In the genomic region with DNA sequence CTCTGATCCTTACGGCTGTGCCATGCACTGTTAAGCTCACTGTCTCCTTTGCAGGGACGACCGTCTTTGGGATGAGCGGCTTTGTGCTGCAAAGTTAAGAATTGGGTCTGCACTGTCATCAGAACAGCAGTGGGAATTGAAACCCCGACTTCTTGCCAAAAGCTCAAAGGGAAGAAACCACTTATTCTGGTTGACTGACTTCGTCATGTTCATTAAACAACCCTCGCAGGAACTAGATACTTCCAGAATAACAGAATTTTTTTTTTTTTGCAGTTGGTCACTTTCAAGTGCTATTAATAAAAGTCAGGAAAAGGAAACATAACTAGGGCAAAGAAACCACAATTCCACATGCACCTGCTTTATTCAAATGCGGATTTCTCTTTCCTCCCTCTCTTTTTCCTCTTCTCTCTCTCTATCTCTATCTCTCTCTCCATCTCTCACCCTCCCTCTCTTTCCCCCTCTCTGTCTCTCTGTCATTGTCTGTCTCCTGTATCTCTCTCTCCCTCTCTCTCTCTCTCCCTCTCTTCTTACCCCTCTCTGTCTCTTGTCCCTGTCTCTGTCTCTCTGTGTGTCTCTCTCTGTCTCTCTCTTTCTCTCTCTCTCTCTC, we compare ENCODE assay signal across 11 cellular contexts. TPM values are rescaled to one million over a fixed set of nuclear protein-coding genes. Genes with fewer than 3 reads are reported as not detected.
DNase-seq lines count a peak whose midpoint lies in the region; ATAC-seq and TF ChIP-seq lines count a peak whose summit lies in the region.
"Had no signal": no experiment of that assay in that cellular context is flagged by ENCODE, and none has a peak within 500 bp of the region (broad histone marks: within the 10 kb centered on the region; RNA-seq: fewer than 3 reads in every experiment).

No MANE protein-coding gene starts in this region.

- no peaks in the 10 kb centered on the region for H3K9me3 ChIP-seq in CD8-positive, alpha-beta T cell (ENCODE audit: low read length)

- no peaks in the 10 kb centered on the region for H3K4me1 ChIP-seq in CD8-positive, alpha-beta T cell (ENCODE audit: insufficient read depth, low read length)

- H3K27ac Mint-ChIP-seq in stimulated activated naive B cell treated with anti-CD40 and anti-IgM and Interleukin-4, amounts not matched to agents 10 μg/mL and 1 μg/mL and 100 μg/mL, for 72 hours, result peak overlapping the region; percentile 83
- H3K27ac Mint-ChIP-seq in CD8-positive, alpha-beta T cell, result no peak overlapping the region
- H3K27ac Mint-ChIP-seq in HFFc6, result no peak overlapping the region
- H3K27ac Mint-ChIP-seq: activated CD4-positive, alpha-beta memory T cell treated with anti-CD3 and anti-CD28 coated beads for 36 hours had no signal

- H3K27me3 Mint-ChIP-seq in stimulated activated naive B cell treated with anti-CD40 and anti-IgM and Interleukin-4, amounts not matched to agents 10 μg/mL and 1 μg/mL and 100 μg/mL, for 72 hours, result no peaks in the 10 kb centered on the region
- peaks cover 17% of the 10 kb centered on the region for H3K27me3 Mint-ChIP-seq in CD8-positive, alpha-beta T cell (ENCODE audit: low read depth)
- H3K27me3 Mint-ChIP-seq in HFFc6 (ENCODE audit: insufficient read depth), result peaks cover 1% of the 10 kb centered on the region

- H3K36me3 Mint-ChIP-seq in stimulated activated naive B cell treated with anti-CD40 and anti-IgM and Interleukin-4, amounts not matched to agents 10 μg/mL and 1 μg/mL and 100 μg/mL, for 72 hours, result no peaks in the 10 kb centered on the region
- H3K36me3 Mint-ChIP-seq in CD8-positive, alpha-beta T cell, result no peaks in the 10 kb centered on the region
- H3K36me3 Mint-ChIP-seq in HFFc6 (ENCODE audit: low read depth), result no peaks in the 10 kb centered on the region
- H3K36me3 Mint-ChIP-seq: activated CD4-positive, alpha-beta memory T cell treated with anti-CD3 and anti-CD28 coated beads for 36 hours had no signal

- CTCF ChIA-PET in CD8-positive, alpha-beta T cell (lab: Charles Lee), result interaction anchor here (0.6 kb wide), 1 partner anchor 52 kb away, joined by 3 read pairs; no protein-coding TSS in a partner anchor

- H3K4me3 ChIP-seq in CD8-positive, alpha-beta T cell (ENCODE audit: low read depth, low read length), result no peak overlapping the region
- H3K4me3 ChIP-seq: cardiac muscle cell had no signal

- no peaks in the 10 kb centered on the region for H3K36me3 ChIP-seq in CD8-positive, alpha-beta T cell (ENCODE audit: insufficient read depth, low read length)
- H3K36me3 ChIP-seq: cardiac muscle cell had no signal

- no peak overlapping the region for H3K27ac ChIP-seq in CD8-positive, alpha-beta T cell (ENCODE audit: low read depth, low read length)
- H3K27ac ChIP-seq: cardiac muscle cell had no signal

- DNase-seq in left ventricle myocardium superior, result no peak
- DNase-seq in left cardiac atrium, result no peak
- DNase-seq in MV-4-11 (lab: John Stamatoyannopoulos, UW), result peak; percentile 85
- DNase-seq in stimulated activated naive B cell treated with anti-CD40 and anti-IgM and Interleukin-4, amounts not matched to agents 10 μg/mL and 1 μg/mL and 100 μg/mL, for 72 hours, result no peak
- DNase-seq in CD8-positive, alpha-beta T cell, result no peak
- DNase-seq in HFFc6, result no peak
- no peak for DNase-seq in GOT3 (lab: John Stamatoyannopoulos, UW)
- DNase-seq: activated CD4-positive, alpha-beta memory T cell treated with anti-CD3 and anti-CD28 coated beads for 36 hours; nucleus accumbens had no signal

- peak overlapping the region; percentile 42 to 49 for H3K4me3 Mint-ChIP-seq in stimulated activated naive B cell treated with anti-CD40 and anti-IgM and Interleukin-4, amounts not matched to agents 10 μg/mL and 1 μg/mL and 100 μg/mL, for 72 hours
- H3K4me3 Mint-ChIP-seq in CD8-positive, alpha-beta T cell, result no peak overlapping the region
- H3K4me3 Mint-ChIP-seq in HFFc6, result no peak overlapping the region
- H3K4me3 Mint-ChIP-seq: activated CD4-positive, alpha-beta memory T cell treated with anti-CD3 and anti-CD28 coated beads for 36 hours had no signal

- POLR2A ChIA-PET in CD8-positive, alpha-beta T cell (lab: Charles Lee), result no interaction called here

- no peak for TF ChIP-seq CTCF in CD8-positive, alpha-beta T cell (IDR thresholded peaks at IDR 0.05)
- TF ChIP-seq CTCF in HFFc6 (IDR thresholded peaks at IDR 0.05), result no peak

- H3K27me3 ChIP-seq in CD8-positive, alpha-beta T cell (ENCODE audit: insufficient read depth, low read length), result no peaks in the 10 kb centered on the region
- H3K27me3 ChIP-seq: cardiac muscle cell had no signal

- ATAC-seq in left ventricle myocardium superior, result peak; percentile 33
- ATAC-seq in left cardiac atrium, result no peak
- ATAC-seq in HG02678 (IDR thresholded peaks at IDR 0.05; ENCODE audit: unreplicated experiment), result peak; percentile 75
- ATAC-seq in stimulated activated naive B cell treated with anti-CD40 and anti-IgM and Interleukin-4, amounts not matched to agents 10 μg/mL and 1 μg/mL and 100 μg/mL, for 72 hours (replicated peaks), result peak; percentile 78 to 82
- ATAC-seq in CD8-positive, alpha-beta T cell, result no peak

- intact Hi-C loops in left ventricle myocardium superior (cut with micrococcal nuclease) (no loop called here), left cardiac atrium (cut with DNase I) (no loop called here)
- intact Hi-C loops in CD8-positive, alpha-beta T cell (cut with DNase I, micrococcal nuclease), result no loop called here

- H3K9me3 Mint-ChIP-seq in stimulated activated naive B cell treated with anti-CD40 and anti-IgM and Interleukin-4, amounts not matched to agents 10 μg/mL and 1 μg/mL and 100 μg/mL, for 72 hours, result no peaks in the 10 kb centered on the region
- H3K9me3 Mint-ChIP-seq in CD8-positive, alpha-beta T cell, result no peaks in the 10 kb centered on the region
- H3K9me3 Mint-ChIP-seq in HFFc6, result peaks cover 6% of the 10 kb centered on the region; the same call in 1 of the 2 replicates
- H3K9me3 Mint-ChIP-seq: activated CD4-positive, alpha-beta memory T cell treated with anti-CD3 and anti-CD28 coated beads for 36 hours had no signal

- peaks cover 20 to 41% of the 10 kb centered on the region in 2 donors for H3K4me1 Mint-ChIP-seq in stimulated activated naive B cell treated with anti-CD40 and anti-IgM and Interleukin-4, amounts not matched to agents 10 μg/mL and 1 μg/mL and 100 μg/mL, for 72 hours
- peaks cover 9% of the 10 kb centered on the region for H3K4me1 Mint-ChIP-seq in CD8-positive, alpha-beta T cell (ENCODE audit: low read depth)
- no peaks in the 10 kb centered on the region for H3K4me1 Mint-ChIP-seq in HFFc6 (ENCODE audit: low read depth)

RNA-seq across cellular contexts. Expression of gene GLT1D1, which starts 12.3 kb away (rescaled TPM):
- 0.45 TPM for total RNA-seq in left ventricle myocardium superior
- total RNA-seq in left cardiac atrium, result under 1 TPM; 0.38 to 0.50 TPM
- not detected for total RNA-seq in CD8-positive, alpha-beta T cell
- not detected for total RNA-seq in HFFc6 (2021; fragmentation: NEBNext Ultra II Directional; extraction: Animal tissue kit (Norgen Biotek cat#: 25700))
- total RNA-seq: activated CD4-positive, alpha-beta memory T cell treated with anti-CD3 and anti-CD28 coated beads for 36 hours had no signal

RNA-seq across cellular contexts. Expression of gene SLC15A4, which starts 17.2 kb away (rescaled TPM):
- total RNA-seq in left ventricle myocardium superior, result 14.0 TPM
- total RNA-seq in left cardiac atrium, result 10 to 100 TPM; 15.6 to 16.2 TPM
- 10 to 100 TPM; 19.1 to 20.3 TPM for total RNA-seq in CD8-positive, alpha-beta T cell
- 10 to 100 TPM; 20.2 to 26.4 (median 23.1) TPM for total RNA-seq in HFFc6 (2021; fragmentation: NEBNext Ultra II Directional; extraction: Animal tissue kit (Norgen Biotek cat#: 25700))

Comparison
In these comparisons a context has a peak if more than half of its experiments do, and no peak if none do; other contexts are left out.
1. ATAC-seq: peak in left ventricle myocardium superior (single experiment), HG02678 (single experiment) and stimulated activated naive B cell treated with anti-CD40 and anti-IgM and Interleukin-4, amounts not matched to agents 10 μg/mL and 1 μg/mL and 100 μg/mL, for 72 hours (2 of 2); none in left cardiac atrium (0 of 2) and CD8-positive, alpha-beta T cell (single experiment).
2. H3K4me3 Mint-ChIP-seq: peak in stimulated activated naive B cell treated with anti-CD40 and anti-IgM and Interleukin-4, amounts not matched to agents 10 μg/mL and 1 μg/mL and 100 μg/mL, for 72 hours (2 of 2); none in CD8-positive, alpha-beta T cell (single experiment) and HFFc6 (single experiment).